ENCODE assay signal across 31 cellular contexts in genomic region chr1:21005840-21006239, GRCh38.
"Had no signal": no experiment of that assay in that cellular context is flagged by ENCODE, and none has a peak within 500 bp of the region (broad histone marks: within the 10 kb centered on the region; RNA-seq: fewer than 3 reads in every experiment).

No MANE protein-coding gene starts in this region.

- H3K36me3 ChIP-seq: adrenal gland, gastroesophageal sphincter, WERI-Rb-1 had no signal

- H3K9me3 ChIP-seq: adrenal gland, body of pancreas, gastroesophageal sphincter had no signal

- ATAC-seq: activated CD4-positive, alpha-beta T cell treated with anti-CD3 and anti-CD28 coated beads for 36 hours; activated CD4-positive, CD25-positive, alpha-beta regulatory T cell treated with anti-CD3 and anti-CD28 coated beads, Interleukin-2, amount 50 U/mL, for 24 hours; activated CD8-positive, alpha-beta memory T cell treated with anti-CD3 and anti-CD28 coated beads, Interleukin-2, amount 10 ng/mL, durations not matched to agents 7 days and 5 days; activated CD8-positive, alpha-beta T cell treated with anti-CD3 and anti-CD28 coated beads, Interleukin-2, amount 10 ng/mL, durations not matched to agents 7 days and 5 days; activated naive CD8-positive, alpha-beta T cell treated with anti-CD3 and anti-CD28 coated beads, Interleukin-2, amount 50 U/mL, for 24 hours; body of pancreas; esophagus mucosa; gastroesophageal sphincter; T-helper 17 cell had no signal

- H3K4me3 ChIP-seq: adrenal gland, body of pancreas, gastroesophageal sphincter had no signal

- DNase-seq: activated B cell treated with CpG ODN at 0.5 μM for 24 hours; activated CD4-positive, alpha-beta memory T cell treated with anti-CD3 and anti-CD28 coated beads for 36 hours; activated CD4-positive, alpha-beta T cell treated with anti-CD3 and anti-CD28 coated beads for 36 hours; activated CD4-positive, alpha-beta T cell treated with anti-CD3 and anti-CD28 coated beads, Interleukin-2, amount 10 ng/mL, durations not matched to agents 24 days and 14 days; activated CD8-positive, alpha-beta memory T cell treated with anti-CD3 and anti-CD28 coated beads, Interleukin-2, amount 10 ng/mL, durations not matched to agents 7 days and 5 days; activated CD8-positive, alpha-beta memory T cell treated with anti-CD3 and anti-CD28 coated beads, Interleukin-2, amount 50 U/mL, for 4 hours; activated CD8-positive, alpha-beta T cell treated with anti-CD3 and anti-CD28 coated beads, Interleukin-2, amount 10 ng/mL, durations not matched to agents 7 days and 5 days; activated effector memory CD4-positive, alpha-beta T cell treated with anti-CD3 and anti-CD28 coated beads, Interleukin-2, amount 50 U/mL, for 16 hours; activated naive CD4-positive, alpha-beta T cell treated with anti-CD3 and anti-CD28 coated beads for 36 hours; activated naive CD8-positive, alpha-beta T cell treated with anti-CD3 and anti-CD28 coated beads for 36 hours; activated naive CD8-positive, alpha-beta T cell treated with anti-CD3 and anti-CD28 coated beads, Interleukin-2, amount 50 U/mL, for 24 hours; activated T-cell treated with anti-CD3 and anti-CD28 coated beads, Interleukin-2, amount 50 U/mL, for 1 hour; activated T-cell treated with anti-CD3 and anti-CD28 coated beads, Interleukin-2, amount 50 U/mL, for 48 hours; adrenal gland; amygdala; aorta; body of pancreas; caudate nucleus; cortex of kidney; dermis blood vessel endothelial cell; effector CD8-positive, alpha-beta T cell; endodermal cell; foreskin fibroblast; head of caudate nucleus; hypothalamus; T-helper 17 cell; T1000; WERI-Rb-1 had no signal

- H3K27me3 ChIP-seq: adrenal gland, body of pancreas, gastroesophageal sphincter had no signal

- H3K4me1 ChIP-seq: body of pancreas had no signal

- H3K27ac ChIP-seq: adrenal gland, body of pancreas, gastroesophageal sphincter, WERI-Rb-1 had no signal
